10 cellular contexts compared by ENCODE assay signal in genomic region chr5:142320427-142320732, GRCh38. TPM values are rescaled to one million over a fixed set of nuclear protein-coding genes. Genes with fewer than 3 reads are reported as not detected.
DNase-seq lines count a peak whose midpoint lies in the region; ATAC-seq, FAIRE-seq and TF ChIP-seq lines count a peak whose summit lies in the region.
"Had no signal": no experiment of that assay in that cellular context is flagged by ENCODE, and none has a peak within 500 bp of the region (broad histone marks: within the 10 kb centered on the region; RNA-seq: fewer than 3 reads in every experiment).

No MANE protein-coding gene starts in this region.

- H3K27ac ChIP-seq in kidney (ENCODE audit: low read depth in 2 of 2, low read length in 2 of 2): peak overlapping the region; percentile 51 to 60
- peak overlapping the region in 6 of 8 donors; percentile 16 to 86 (median 46) for H3K27ac ChIP-seq in spleen
- H3K27ac ChIP-seq in CD8-positive, alpha-beta memory T cell (ENCODE audit: low read depth, low read length): no peak overlapping the region

- H3K27me3 Mint-ChIP-seq in HFFc6 (ENCODE audit: insufficient read depth): peaks cover 2% of the 10 kb centered on the region
- H3K27me3 Mint-ChIP-seq in brain: peaks cover 48% of the 10 kb centered on the region
- H3K27me3 Mint-ChIP-seq in activated CD8-positive, alpha-beta T cell treated with anti-CD3 and anti-CD28 coated beads, Interleukin-2, amount 10 ng/mL, durations not matched to agents 7 days and 5 days (ENCODE audit: low read depth): peaks cover 26% of the 10 kb centered on the region
- H3K27me3 Mint-ChIP-seq in CD8-positive, alpha-beta memory T cell: peaks cover 31 to 61% of the 10 kb centered on the region in 2 donors

- peak overlapping the region in 1 of 2 donors; percentile 21 for H3K9ac ChIP-seq in kidney (ENCODE audit: low read length in 2 of 2)

- peaks cover 19 to 32% of the 10 kb centered on the region in 2 donors for H3K4me1 ChIP-seq in kidney (ENCODE audit: control insufficient read depth in 1 of 2, insufficient read depth in 1 of 2, low read depth in 1 of 2, low read length in 2 of 2)
- peaks cover 32 to 97% (median 69%) of the 10 kb centered on the region in 6 donors for H3K4me1 ChIP-seq in spleen
- peaks cover 30% of the 10 kb centered on the region for H3K4me1 ChIP-seq in CD8-positive, alpha-beta memory T cell (ENCODE audit: insufficient read depth, low read length)

- WGBS in spleen, 5 donors: 56 to 61% (median 58%) methylated on average over 4 of the region's 4 CpGs

- ATAC-seq in activated CD8-positive, alpha-beta T cell treated with anti-CD3 and anti-CD28 coated beads, Interleukin-2, amount 10 ng/mL, durations not matched to agents 7 days and 5 days: no peak
- no peak for ATAC-seq in stimulated activated naive CD8-positive, alpha-beta T cell treated with anti-CD3 and anti-CD28 coated beads, Interleukin-15, Interleukin-2, amounts not matched to agents 100 U/mL and 50 U/mL, for 24 hours
- no peak for ATAC-seq in GM21360 (IDR thresholded peaks at IDR 0.05; ENCODE audit: unreplicated experiment)

- no peak for FAIRE-seq in kidney (lab: Jason Lieb, UNC)

- H3K4me3 Mint-ChIP-seq in HFFc6 (peak overlapping the region; percentile 96), brain (peak overlapping the region; percentile 43 to 81 (median 68))
- no peak overlapping the region for H3K4me3 Mint-ChIP-seq in activated CD8-positive, alpha-beta T cell treated with anti-CD3 and anti-CD28 coated beads, Interleukin-2, amount 10 ng/mL, durations not matched to agents 7 days and 5 days
- H3K4me3 Mint-ChIP-seq in CD8-positive, alpha-beta memory T cell: no peak overlapping the region

- H3K27me3 ChIP-seq in spleen (replicated peaks in 1 of 7): peaks cover 0 to 77% (median 18%) of the 10 kb centered on the region in 7 donors
- peaks cover 22% of the 10 kb centered on the region for H3K27me3 ChIP-seq in CD8-positive, alpha-beta memory T cell (ENCODE audit: insufficient read depth, low read length, poor library complexity, severe bottlenecking)

- CTCF ChIA-PET in activated CD8-positive, alpha-beta T cell treated with anti-CD3 and anti-CD28 coated beads, Interleukin-2, amount 10 ng/mL, durations not matched to agents 7 days and 5 days (lab: Charles Lee): interaction anchor here (1.2 kb wide), 1 partner anchor 11 kb away, joined by 4 read pairs; no protein-coding TSS in a partner anchor
- CTCF ChIA-PET in CD8-positive, alpha-beta memory T cell (lab: Charles Lee): interaction anchor here (0.8 to 1.6 kb wide), 3 partner anchors 11 to 393 kb away, joined by 3 to 4 read pairs (median 3); no protein-coding TSS in a partner anchor

- peaks cover 0 to 12% of the 10 kb centered on the region in 2 donors for H3K36me3 ChIP-seq in kidney (ENCODE audit: control insufficient read depth in 1 of 2, insufficient read depth in 2 of 2, low read length in 2 of 2)
- no peaks in the 10 kb centered on the region for H3K36me3 ChIP-seq in spleen
- no peaks in the 10 kb centered on the region for H3K36me3 ChIP-seq in CD8-positive, alpha-beta memory T cell (ENCODE audit: insufficient read depth, low read length)

- H3K27ac Mint-ChIP-seq in HFFc6 (peak overlapping the region; percentile 71), brain (peak overlapping the region in 3 of 5 experiments; percentile 12 to 86 (median 78))
- H3K27ac Mint-ChIP-seq in activated CD8-positive, alpha-beta T cell treated with anti-CD3 and anti-CD28 coated beads, Interleukin-2, amount 10 ng/mL, durations not matched to agents 7 days and 5 days: no peak overlapping the region
- peak overlapping the region in 1 of 8 donors; percentile 52 for H3K27ac Mint-ChIP-seq in CD8-positive, alpha-beta memory T cell

- H3K4me1 Mint-ChIP-seq in HFFc6 (ENCODE audit: low read depth) (peaks cover 75% of the 10 kb centered on the region), brain (peaks cover 86% of the 10 kb centered on the region)
- H3K4me1 Mint-ChIP-seq in activated CD8-positive, alpha-beta T cell treated with anti-CD3 and anti-CD28 coated beads, Interleukin-2, amount 10 ng/mL, durations not matched to agents 7 days and 5 days (ENCODE audit: low read depth): peaks cover 55% of the 10 kb centered on the region
- peaks cover 21 to 29% (median 23%) of the 10 kb centered on the region in 3 donors for H3K4me1 Mint-ChIP-seq in CD8-positive, alpha-beta memory T cell

- peak overlapping the region; percentile 5 to 47 for H3K4me3 ChIP-seq in kidney (ENCODE audit: low read length in 2 of 2)
- H3K4me3 ChIP-seq in spleen: peak overlapping the region in 3 of 8 donors; percentile 9 to 63 (median 36)
- no peak overlapping the region for H3K4me3 ChIP-seq in CD8-positive, alpha-beta memory T cell (ENCODE audit: low read length)

- intact Hi-C loops in kidney (cut with DNase I): loop anchor here (10.0 kb wide), 1 partner anchor 224 kb away; no protein-coding TSS in a partner anchor
- intact Hi-C loops in spleen (cut with DNase I; ENCODE audit: low total_unique reads): no loop called here

- peaks cover 44% of the 10 kb centered on the region for H3K36me3 Mint-ChIP-seq in HFFc6 (ENCODE audit: low read depth)
- peaks cover 3% of the 10 kb centered on the region for H3K36me3 Mint-ChIP-seq in brain
- H3K36me3 Mint-ChIP-seq in activated CD8-positive, alpha-beta T cell treated with anti-CD3 and anti-CD28 coated beads, Interleukin-2, amount 10 ng/mL, durations not matched to agents 7 days and 5 days (ENCODE audit: low read depth): no peaks in the 10 kb centered on the region
- peaks cover 0 to 6% (median 0%) of the 10 kb centered on the region in 3 donors for H3K36me3 Mint-ChIP-seq in CD8-positive, alpha-beta memory T cell

- H3K9me3 ChIP-seq in kidney (ENCODE audit: control insufficient read depth in 1 of 2, low read length in 2 of 2) (no peaks in the 10 kb centered on the region), spleen (no peaks in the 10 kb centered on the region)
- no peaks in the 10 kb centered on the region for H3K9me3 ChIP-seq in CD8-positive, alpha-beta memory T cell (ENCODE audit: low read length)

- TF ChIP-seq CTCF in HFFc6 (IDR thresholded peaks at IDR 0.05) (no peak), brain (conservative IDR thresholded peaks at IDR 0.05) (no peak), kidney (IDR thresholded peaks at IDR 0.05; ENCODE audit: borderline replicate concordance, extremely low read depth, insufficient read depth) (no peak), spleen (IDR thresholded peaks at IDR 0.05 in 8 of 11, conservative IDR thresholded peaks at IDR 0.05 in 3 of 11) (no peak)

- POLR2A ChIA-PET in activated CD8-positive, alpha-beta T cell treated with anti-CD3 and anti-CD28 coated beads, Interleukin-2, amount 10 ng/mL, durations not matched to agents 7 days and 5 days (lab: Charles Lee): no interaction called here
- POLR2A ChIA-PET in CD8-positive, alpha-beta memory T cell (lab: Charles Lee): no interaction called here

- H3K9me3 Mint-ChIP-seq in HFFc6: no peaks in the 10 kb centered on the region
- H3K9me3 Mint-ChIP-seq in brain: peaks cover 0 to 11% (median 0%) of the 10 kb centered on the region in 5 experiments
- no peaks in the 10 kb centered on the region for H3K9me3 Mint-ChIP-seq in activated CD8-positive, alpha-beta T cell treated with anti-CD3 and anti-CD28 coated beads, Interleukin-2, amount 10 ng/mL, durations not matched to agents 7 days and 5 days (ENCODE audit: insufficient read depth)
- no peaks in the 10 kb centered on the region for H3K9me3 Mint-ChIP-seq in CD8-positive, alpha-beta memory T cell

- DNase-seq in HFFc6 (no peak), kidney (no peak), spleen (no peak)
- no peak for DNase-seq in activated CD8-positive, alpha-beta T cell treated with anti-CD3 and anti-CD28 coated beads, Interleukin-2, amount 10 ng/mL, durations not matched to agents 7 days and 5 days
- no peak for DNase-seq in stimulated activated naive CD8-positive, alpha-beta T cell treated with anti-CD3 and anti-CD28 coated beads, Interleukin-15, Interleukin-2, amounts not matched to agents 100 U/mL and 50 U/mL, for 24 hours
- DNase-seq in CD8-positive, alpha-beta memory T cell: no peak
- DNase-seq: central memory CD4-positive, alpha-beta T cell; NCI-H1105 had no signal

- no peak for TF ChIP-seq POLR2A in spleen (IDR thresholded peaks at IDR 0.05)

RNA-seq across cellular contexts. Expression of gene SPRY4, which starts 4.4 kb away (rescaled TPM):
- 10 to 100 TPM; 26.1 to 28.9 (median 27.8) TPM for total RNA-seq in HFFc6 (2021; fragmentation: NEBNext Ultra II Directional; extraction: Animal tissue kit (Norgen Biotek cat#: 25700))
- polyA plus RNA-seq in brain (ENCODE audit: insufficient read depth, low read depth, low replicate concordance) (5.3 TPM), kidney (ENCODE audit: insufficient read depth, low read depth, low replicate concordance) (6.0 TPM), spleen (1 to 10 TPM in 2 of 3 donors, under 1 TPM in 1; 0.76 to 2.0 (median 1.1) TPM)
- total RNA-seq in kidney (16.6 TPM), spleen (10 to 100 TPM in 6 of 7 donors, 1 to 10 TPM in 1; 9.4 to 33.5 (median 21.2) TPM)
- total RNA-seq in activated CD8-positive, alpha-beta T cell treated with anti-CD3 and anti-CD28 coated beads, Interleukin-2, amount 10 ng/mL, durations not matched to agents 7 days and 5 days: 1 to 10 TPM in 1 of 2 experiments, under 1 TPM in 1; 0.79 to 1.5 TPM
- 1 to 10 TPM; 1.1 to 1.4 TPM for total RNA-seq in CD8-positive, alpha-beta memory T cell
- not detected for polyA plus RNA-seq in CD8-positive, alpha-beta memory T cell

Comparison
In these comparisons a context has a peak if more than half of its experiments do, and no peak if none do; other contexts are left out.
1. H3K4me3 Mint-ChIP-seq: peak in HFFc6 (single experiment) and brain (5 of 5); none in activated CD8-positive, alpha-beta T cell treated with anti-CD3 and anti-CD28 coated beads, Interleukin-2, amount 10 ng/mL, durations not matched to agents 7 days and 5 days (single experiment) and CD8-positive, alpha-beta memory T cell (0 of 7).